Comparison of ENCODE assay signal across 14 cellular contexts in the genomic region with DNA sequence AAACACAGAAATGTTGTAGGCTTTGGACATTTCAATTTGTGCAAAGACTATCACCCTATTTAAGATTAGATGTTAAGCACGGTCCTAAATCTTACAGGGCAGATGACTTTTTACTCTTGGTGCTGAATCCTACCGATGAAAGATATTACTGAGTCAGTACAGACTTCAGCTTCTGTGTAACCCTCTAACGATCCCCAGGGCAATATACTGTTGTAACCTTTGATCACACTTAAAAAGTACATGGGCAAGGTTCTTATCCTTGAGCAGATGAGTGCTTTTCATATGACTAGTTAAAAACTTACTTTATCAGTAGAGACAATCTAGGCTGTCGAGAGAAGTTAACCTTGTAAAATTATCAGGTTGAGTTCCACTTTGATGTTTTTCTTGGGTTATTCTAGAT. TPM values are rescaled to one million over a fixed set of nuclear protein-coding genes. Genes with fewer than 3 reads are reported as not detected.
"Had no signal": no experiment of that assay in that cellular context is flagged by ENCODE, and none has a peak within 500 bp of the region (broad histone marks: within the 10 kb centered on the region; RNA-seq: fewer than 3 reads in every experiment).

No MANE protein-coding gene starts in this region.

- H3K4me3 Mint-ChIP-seq: activated CD4-positive, alpha-beta T cell treated with anti-CD3 and anti-CD28 coated beads, Interleukin-2, amount 10 ng/mL, durations not matched to agents 7 days and 5 days; activated naive CD8-positive, alpha-beta T cell; activated T-cell treated with anti-CD3 and anti-CD28 coated beads, Interleukin-2, amount 50 U/mL, for 72 hours; naive thymus-derived CD4-positive, alpha-beta T cell; stimulated activated naive B cell treated with anti-CD40 and anti-IgM and Interleukin-4, amounts not matched to agents 10 μg/mL and 1 μg/mL and 100 μg/mL, for 72 hours; T-helper 2 cell treated with Interferon-gamma antibody and Interleukin-4, amounts not matched to agents 5 μg/mL and 100 μg/mL, for 36 hours; type B pancreatic cell had no signal

- H3K27ac Mint-ChIP-seq: activated CD4-positive, alpha-beta T cell treated with anti-CD3 and anti-CD28 coated beads, Interleukin-2, amount 10 ng/mL, durations not matched to agents 7 days and 5 days; activated naive CD8-positive, alpha-beta T cell; naive thymus-derived CD4-positive, alpha-beta T cell; stimulated activated naive B cell treated with anti-CD40 and anti-IgM and Interleukin-4, amounts not matched to agents 10 μg/mL and 1 μg/mL and 100 μg/mL, for 72 hours; T-helper 2 cell treated with Interferon-gamma antibody and Interleukin-4, amounts not matched to agents 5 μg/mL and 100 μg/mL, for 36 hours; type B pancreatic cell had no signal

- H3K27me3 Mint-ChIP-seq: activated CD4-positive, alpha-beta T cell treated with anti-CD3 and anti-CD28 coated beads, Interleukin-2, amount 10 ng/mL, durations not matched to agents 7 days and 5 days; activated naive CD8-positive, alpha-beta T cell; naive thymus-derived CD4-positive, alpha-beta T cell; stimulated activated naive B cell treated with anti-CD40 and anti-IgM and Interleukin-4, amounts not matched to agents 10 μg/mL and 1 μg/mL and 100 μg/mL, for 72 hours had no signal

- H3K4me1 Mint-ChIP-seq: activated CD4-positive, alpha-beta T cell treated with anti-CD3 and anti-CD28 coated beads, Interleukin-2, amount 10 ng/mL, durations not matched to agents 7 days and 5 days; naive thymus-derived CD4-positive, alpha-beta T cell; stimulated activated naive B cell treated with anti-CD40 and anti-IgM and Interleukin-4, amounts not matched to agents 10 μg/mL and 1 μg/mL and 100 μg/mL, for 72 hours had no signal

- H3K27ac ChIP-seq: dorsolateral prefrontal cortex, parathyroid adenoma had no signal

- H2AFZ ChIP-seq: parathyroid adenoma had no signal

- H3K9ac ChIP-seq: parathyroid adenoma had no signal

- H3K4me1 ChIP-seq: parathyroid adenoma had no signal

- ATAC-seq: activated T-cell treated with anti-CD3 and anti-CD28 coated beads, Interleukin-2, amount 50 U/mL, for 72 hours; naive thymus-derived CD4-positive, alpha-beta T cell; stimulated activated naive B cell treated with anti-CD40 and anti-IgM and Interleukin-4, amounts not matched to agents 10 μg/mL and 1 μg/mL and 100 μg/mL, for 72 hours had no signal

- H3K4me3 ChIP-seq: dorsolateral prefrontal cortex, lung had no signal

- H3K9me3 Mint-ChIP-seq: activated T-cell treated with anti-CD3 and anti-CD28 coated beads, Interleukin-2, amount 50 U/mL, for 72 hours; stimulated activated naive B cell treated with anti-CD40 and anti-IgM and Interleukin-4, amounts not matched to agents 10 μg/mL and 1 μg/mL and 100 μg/mL, for 72 hours; T-helper 2 cell treated with Interferon-gamma antibody and Interleukin-4, amounts not matched to agents 5 μg/mL and 100 μg/mL, for 36 hours had no signal

- DNase-seq: activated CD4-positive, alpha-beta T cell treated with anti-CD3 and anti-CD28 coated beads, Interleukin-2, amount 10 ng/mL, durations not matched to agents 7 days and 5 days; activated CD8-positive, alpha-beta memory T cell treated with anti-CD3 and anti-CD28 coated beads, Interleukin-2, amount 50 U/mL, for 48 hours; activated gamma-delta T cell; activated T-cell treated with anti-CD3 and anti-CD28 coated beads, Interleukin-2, amount 50 U/mL, for 72 hours; cerebellar nuclear complex; dorsolateral prefrontal cortex; naive thymus-derived CD4-positive, alpha-beta T cell; stimulated activated CD4-positive, alpha-beta T cell treated with anti-CD3 and anti-CD28 coated beads, Interleukin-4, amount 100 ng/mL, for 1 hour; stimulated activated naive B cell treated with anti-CD40 and anti-IgM and Interleukin-4, amounts not matched to agents 10 μg/mL and 1 μg/mL and 100 μg/mL, for 72 hours had no signal

- H3K27me3 ChIP-seq: dorsolateral prefrontal cortex had no signal

- H3K36me3 Mint-ChIP-seq: activated naive CD8-positive, alpha-beta T cell; naive thymus-derived CD4-positive, alpha-beta T cell; stimulated activated naive B cell treated with anti-CD40 and anti-IgM and Interleukin-4, amounts not matched to agents 10 μg/mL and 1 μg/mL and 100 μg/mL, for 72 hours had no signal

RNA-seq across cellular contexts. Expression of gene PDE3A, which starts 22.5 kb away (rescaled TPM):
- total RNA-seq: activated CD4-positive, alpha-beta T cell treated with anti-CD3 and anti-CD28 coated beads, Interleukin-2, amount 10 ng/mL, durations not matched to agents 7 days and 5 days; activated T-cell treated with anti-CD3 and anti-CD28 coated beads, Interleukin-2, amount 50 U/mL, for 72 hours had no signal
- polyA plus RNA-seq: naive thymus-derived CD4-positive, alpha-beta T cell had no signal
